Comparison of ENCODE assay signal across 1 cellular context in the genomic region with DNA sequence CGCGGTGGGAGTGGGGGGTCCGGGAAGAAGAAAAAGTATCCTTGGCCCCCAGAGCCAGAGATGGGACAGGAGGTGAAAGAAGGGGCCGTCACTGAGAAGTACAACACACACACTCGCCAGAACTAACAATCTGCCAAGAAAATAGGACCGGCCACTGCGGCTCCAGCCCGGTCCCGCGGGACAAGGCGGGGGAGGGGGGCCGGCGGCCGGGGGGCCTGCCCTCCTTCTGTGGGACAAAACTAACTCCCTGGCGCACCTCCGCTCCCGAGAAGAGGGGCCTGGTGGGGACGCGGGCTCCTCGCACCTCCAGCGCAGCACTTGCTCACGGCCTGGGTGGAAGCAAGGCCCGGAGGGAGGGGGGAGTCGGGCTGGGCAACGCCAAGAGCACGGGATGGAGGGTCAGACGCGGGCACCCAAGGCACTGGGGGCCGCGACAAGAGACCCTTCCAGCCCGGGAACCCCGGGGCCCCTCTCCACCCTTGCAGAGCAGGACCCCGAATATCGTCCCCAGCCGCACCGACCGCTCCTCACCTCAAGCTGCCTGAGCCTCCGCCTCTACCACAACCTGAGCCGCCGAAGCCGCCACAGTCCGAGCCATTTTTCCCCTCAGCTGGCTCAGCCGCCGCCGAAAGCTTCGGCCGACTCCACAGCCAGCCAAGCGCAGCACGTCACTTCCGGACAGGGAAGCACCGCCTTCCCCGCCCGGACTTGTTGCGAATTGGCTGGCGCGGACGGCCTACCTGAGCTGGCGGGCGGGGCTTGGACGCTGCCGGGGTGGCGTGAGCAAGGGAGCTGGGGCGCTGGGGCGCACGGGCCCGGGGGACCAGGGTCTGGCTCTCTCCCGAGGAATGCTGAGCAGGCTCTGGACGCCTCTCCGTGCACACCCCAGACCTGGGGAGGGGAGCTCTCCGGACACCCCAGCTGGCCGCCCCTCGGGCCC.
TF ChIP-seq lines count a peak whose summit lies in the region.

A gene with protein sequence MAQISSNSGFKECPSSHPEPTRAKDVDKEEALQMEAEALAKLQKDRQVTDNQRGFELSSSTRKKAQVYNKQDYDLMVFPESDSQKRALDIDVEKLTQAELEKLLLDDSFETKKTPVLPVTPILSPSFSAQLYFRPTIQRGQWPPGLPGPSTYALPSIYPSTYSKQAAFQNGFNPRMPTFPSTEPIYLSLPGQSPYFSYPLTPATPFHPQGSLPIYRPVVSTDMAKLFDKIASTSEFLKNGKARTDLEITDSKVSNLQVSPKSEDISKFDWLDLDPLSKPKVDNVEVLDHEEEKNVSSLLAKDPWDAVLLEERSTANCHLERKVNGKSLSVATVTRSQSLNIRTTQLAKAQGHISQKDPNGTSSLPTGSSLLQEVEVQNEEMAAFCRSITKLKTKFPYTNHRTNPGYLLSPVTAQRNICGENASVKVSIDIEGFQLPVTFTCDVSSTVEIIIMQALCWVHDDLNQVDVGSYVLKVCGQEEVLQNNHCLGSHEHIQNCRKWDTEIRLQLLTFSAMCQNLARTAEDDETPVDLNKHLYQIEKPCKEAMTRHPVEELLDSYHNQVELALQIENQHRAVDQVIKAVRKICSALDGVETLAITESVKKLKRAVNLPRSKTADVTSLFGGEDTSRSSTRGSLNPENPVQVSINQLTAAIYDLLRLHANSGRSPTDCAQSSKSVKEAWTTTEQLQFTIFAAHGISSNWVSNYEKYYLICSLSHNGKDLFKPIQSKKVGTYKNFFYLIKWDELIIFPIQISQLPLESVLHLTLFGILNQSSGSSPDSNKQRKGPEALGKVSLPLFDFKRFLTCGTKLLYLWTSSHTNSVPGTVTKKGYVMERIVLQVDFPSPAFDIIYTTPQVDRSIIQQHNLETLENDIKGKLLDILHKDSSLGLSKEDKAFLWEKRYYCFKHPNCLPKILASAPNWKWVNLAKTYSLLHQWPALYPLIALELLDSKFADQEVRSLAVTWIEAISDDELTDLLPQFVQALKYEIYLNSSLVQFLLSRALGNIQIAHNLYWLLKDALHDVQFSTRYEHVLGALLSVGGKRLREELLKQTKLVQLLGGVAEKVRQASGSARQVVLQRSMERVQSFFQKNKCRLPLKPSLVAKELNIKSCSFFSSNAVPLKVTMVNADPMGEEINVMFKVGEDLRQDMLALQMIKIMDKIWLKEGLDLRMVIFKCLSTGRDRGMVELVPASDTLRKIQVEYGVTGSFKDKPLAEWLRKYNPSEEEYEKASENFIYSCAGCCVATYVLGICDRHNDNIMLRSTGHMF (N-terminal part only) (minus strand): TSS at position 670 of the 940 bp plus-strand sequence. CDS start 38,245 bp downstream, outside the sequence.

TF ChIP-seq in GM23338, 12 proteins besides CTCF, POLR2A, EP300 and RAD21:
- TF ChIP-seq, protein P1, sequence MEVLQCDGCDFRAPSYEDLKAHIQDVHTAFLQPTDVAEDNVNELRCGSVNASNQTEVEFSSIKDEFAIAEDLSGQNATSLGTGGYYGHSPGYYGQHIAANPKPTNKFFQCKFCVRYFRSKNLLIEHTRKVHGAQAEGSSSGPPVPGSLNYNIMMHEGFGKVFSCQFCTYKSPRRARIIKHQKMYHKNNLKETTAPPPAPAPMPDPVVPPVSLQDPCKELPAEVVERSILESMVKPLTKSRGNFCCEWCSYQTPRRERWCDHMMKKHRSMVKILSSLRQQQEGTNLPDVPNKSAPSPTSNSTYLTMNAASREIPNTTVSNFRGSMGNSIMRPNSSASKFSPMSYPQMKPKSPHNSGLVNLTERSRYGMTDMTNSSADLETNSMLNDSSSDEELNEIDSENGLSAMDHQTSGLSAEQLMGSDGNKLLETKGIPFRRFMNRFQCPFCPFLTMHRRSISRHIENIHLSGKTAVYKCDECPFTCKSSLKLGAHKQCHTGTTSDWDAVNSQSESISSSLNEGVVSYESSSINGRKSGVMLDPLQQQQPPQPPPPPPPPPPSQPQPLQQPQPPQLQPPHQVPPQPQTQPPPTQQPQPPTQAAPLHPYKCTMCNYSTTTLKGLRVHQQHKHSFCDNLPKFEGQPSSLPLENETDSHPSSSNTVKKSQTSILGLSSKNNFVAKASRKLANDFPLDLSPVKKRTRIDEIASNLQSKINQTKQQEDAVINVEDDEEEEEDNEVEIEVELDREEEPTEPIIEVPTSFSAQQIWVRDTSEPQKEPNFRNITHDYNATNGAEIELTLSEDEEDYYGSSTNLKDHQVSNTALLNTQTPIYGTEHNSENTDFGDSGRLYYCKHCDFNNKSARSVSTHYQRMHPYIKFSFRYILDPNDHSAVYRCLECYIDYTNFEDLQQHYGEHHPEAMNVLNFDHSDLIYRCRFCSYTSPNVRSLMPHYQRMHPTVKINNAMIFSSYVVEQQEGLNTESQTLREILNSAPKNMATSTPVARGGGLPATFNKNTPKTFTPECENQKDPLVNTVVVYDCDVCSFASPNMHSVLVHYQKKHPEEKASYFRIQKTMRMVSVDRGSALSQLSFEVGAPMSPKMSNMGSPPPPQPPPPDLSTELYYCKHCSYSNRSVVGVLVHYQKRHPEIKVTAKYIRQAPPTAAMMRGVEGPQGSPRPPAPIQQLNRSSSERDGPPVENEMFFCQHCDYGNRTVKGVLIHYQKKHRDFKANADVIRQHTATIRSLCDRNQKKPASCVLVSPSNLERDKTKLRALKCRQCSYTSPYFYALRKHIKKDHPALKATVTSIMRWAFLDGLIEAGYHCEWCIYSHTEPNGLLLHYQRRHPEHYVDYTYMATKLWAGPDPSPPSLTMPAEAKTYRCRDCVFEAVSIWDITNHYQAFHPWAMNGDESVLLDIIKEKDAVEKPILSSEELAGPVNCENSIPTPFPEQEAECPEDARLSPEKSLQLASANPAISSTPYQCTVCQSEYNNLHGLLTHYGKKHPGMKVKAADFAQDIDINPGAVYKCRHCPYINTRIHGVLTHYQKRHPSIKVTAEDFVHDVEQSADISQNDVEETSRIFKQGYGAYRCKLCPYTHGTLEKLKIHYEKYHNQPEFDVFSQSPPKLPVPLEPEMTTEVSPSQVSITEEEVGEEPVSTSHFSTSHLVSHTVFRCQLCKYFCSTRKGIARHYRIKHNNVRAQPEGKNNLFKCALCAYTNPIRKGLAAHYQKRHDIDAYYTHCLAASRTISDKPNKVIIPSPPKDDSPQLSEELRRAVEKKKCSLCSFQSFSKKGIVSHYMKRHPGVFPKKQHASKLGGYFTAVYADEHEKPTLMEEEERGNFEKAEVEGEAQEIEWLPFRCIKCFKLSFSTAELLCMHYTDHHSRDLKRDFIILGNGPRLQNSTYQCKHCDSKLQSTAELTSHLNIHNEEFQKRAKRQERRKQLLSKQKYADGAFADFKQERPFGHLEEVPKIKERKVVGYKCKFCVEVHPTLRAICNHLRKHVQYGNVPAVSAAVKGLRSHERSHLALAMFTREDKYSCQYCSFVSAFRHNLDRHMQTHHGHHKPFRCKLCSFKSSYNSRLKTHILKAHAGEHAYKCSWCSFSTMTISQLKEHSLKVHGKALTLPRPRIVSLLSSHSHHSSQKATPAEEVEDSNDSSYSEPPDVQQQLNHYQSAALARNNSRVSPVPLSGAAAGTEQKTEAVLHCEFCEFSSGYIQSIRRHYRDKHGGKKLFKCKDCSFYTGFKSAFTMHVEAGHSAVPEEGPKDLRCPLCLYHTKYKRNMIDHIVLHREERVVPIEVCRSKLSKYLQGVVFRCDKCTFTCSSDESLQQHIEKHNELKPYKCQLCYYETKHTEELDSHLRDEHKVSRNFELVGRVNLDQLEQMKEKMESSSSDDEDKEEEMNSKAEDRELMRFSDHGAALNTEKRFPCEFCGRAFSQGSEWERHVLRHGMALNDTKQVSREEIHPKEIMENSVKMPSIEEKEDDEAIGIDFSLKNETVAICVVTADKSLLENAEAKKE (CRISPR knock-in tag; IDR thresholded peaks at IDR 0.05): no peak
- TF ChIP-seq, protein P2, sequence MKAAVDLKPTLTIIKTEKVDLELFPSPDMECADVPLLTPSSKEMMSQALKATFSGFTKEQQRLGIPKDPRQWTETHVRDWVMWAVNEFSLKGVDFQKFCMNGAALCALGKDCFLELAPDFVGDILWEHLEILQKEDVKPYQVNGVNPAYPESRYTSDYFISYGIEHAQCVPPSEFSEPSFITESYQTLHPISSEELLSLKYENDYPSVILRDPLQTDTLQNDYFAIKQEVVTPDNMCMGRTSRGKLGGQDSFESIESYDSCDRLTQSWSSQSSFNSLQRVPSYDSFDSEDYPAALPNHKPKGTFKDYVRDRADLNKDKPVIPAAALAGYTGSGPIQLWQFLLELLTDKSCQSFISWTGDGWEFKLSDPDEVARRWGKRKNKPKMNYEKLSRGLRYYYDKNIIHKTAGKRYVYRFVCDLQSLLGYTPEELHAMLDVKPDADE (IDR thresholded peaks at IDR 0.05): peak; percentile 39; the same call in 1 of the 2 replicates
- peak; percentile 91 for TF ChIP-seq CREB1 (CRISPR knock-in tag; IDR thresholded peaks at IDR 0.05; ENCODE audit: low read depth)
- peak; percentile 98 for TF ChIP-seq POLR2AphosphoS5 (IDR thresholded peaks at IDR 0.05; ENCODE audit: low read depth)
- TF ChIP-seq JUNB (IDR thresholded peaks at IDR 0.05; ENCODE audit: unreplicated experiment): no peak
- TF ChIP-seq, protein P3, sequence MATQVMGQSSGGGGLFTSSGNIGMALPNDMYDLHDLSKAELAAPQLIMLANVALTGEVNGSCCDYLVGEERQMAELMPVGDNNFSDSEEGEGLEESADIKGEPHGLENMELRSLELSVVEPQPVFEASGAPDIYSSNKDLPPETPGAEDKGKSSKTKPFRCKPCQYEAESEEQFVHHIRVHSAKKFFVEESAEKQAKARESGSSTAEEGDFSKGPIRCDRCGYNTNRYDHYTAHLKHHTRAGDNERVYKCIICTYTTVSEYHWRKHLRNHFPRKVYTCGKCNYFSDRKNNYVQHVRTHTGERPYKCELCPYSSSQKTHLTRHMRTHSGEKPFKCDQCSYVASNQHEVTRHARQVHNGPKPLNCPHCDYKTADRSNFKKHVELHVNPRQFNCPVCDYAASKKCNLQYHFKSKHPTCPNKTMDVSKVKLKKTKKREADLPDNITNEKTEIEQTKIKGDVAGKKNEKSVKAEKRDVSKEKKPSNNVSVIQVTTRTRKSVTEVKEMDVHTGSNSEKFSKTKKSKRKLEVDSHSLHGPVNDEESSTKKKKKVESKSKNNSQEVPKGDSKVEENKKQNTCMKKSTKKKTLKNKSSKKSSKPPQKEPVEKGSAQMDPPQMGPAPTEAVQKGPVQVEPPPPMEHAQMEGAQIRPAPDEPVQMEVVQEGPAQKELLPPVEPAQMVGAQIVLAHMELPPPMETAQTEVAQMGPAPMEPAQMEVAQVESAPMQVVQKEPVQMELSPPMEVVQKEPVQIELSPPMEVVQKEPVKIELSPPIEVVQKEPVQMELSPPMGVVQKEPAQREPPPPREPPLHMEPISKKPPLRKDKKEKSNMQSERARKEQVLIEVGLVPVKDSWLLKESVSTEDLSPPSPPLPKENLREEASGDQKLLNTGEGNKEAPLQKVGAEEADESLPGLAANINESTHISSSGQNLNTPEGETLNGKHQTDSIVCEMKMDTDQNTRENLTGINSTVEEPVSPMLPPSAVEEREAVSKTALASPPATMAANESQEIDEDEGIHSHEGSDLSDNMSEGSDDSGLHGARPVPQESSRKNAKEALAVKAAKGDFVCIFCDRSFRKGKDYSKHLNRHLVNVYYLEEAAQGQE (IDR thresholded peaks at IDR 0.05; ENCODE audit: unreplicated experiment): no peak
- TF ChIP-seq ZNF114 (CRISPR knock-in tag; IDR thresholded peaks at IDR 0.05): no peak
